ENCODE assay signal across 12 cellular contexts in genomic region chr1:101043776-101044175, GRCh38. TPM values are rescaled to one million over a fixed set of nuclear protein-coding genes. Genes with fewer than 3 reads are reported as not detected.
DNase-seq lines count a peak whose midpoint lies in the region; ATAC-seq and TF ChIP-seq lines count a peak whose summit lies in the region.
"Had no signal": no experiment of that assay in that cellular context is flagged by ENCODE, and none has a peak within 500 bp of the region (broad histone marks: within the 10 kb centered on the region; RNA-seq: fewer than 3 reads in every experiment).

No MANE protein-coding gene starts in this region.

- H3K4me3 ChIP-seq in BE2C (ENCODE audit: low read depth, low read length) = no peak overlapping the region
- no peak overlapping the region for H3K4me3 ChIP-seq in cardiac fibroblast (replicated peaks in 1 of 2; ENCODE audit: low read depth in 2 of 2, low read length in 2 of 2)
- H3K4me3 ChIP-seq: upper lobe of left lung had no signal

- DNase-seq in BE2C (no peak), HK-2 (ENCODE audit: unreplicated experiment) (peak; percentile 12), cardiac fibroblast (ENCODE audit: low read depth in 2 of 2) (peak; percentile 42 to 57), iris pigment epithelial cell (ENCODE audit: low read depth) (peak; percentile 72), 8988T (no peak), GM10248 (ENCODE audit: extremely low spot score) (no peak), DMS153 treated with DMSO at 0.1 percent for 48 hours (lab: John Stamatoyannopoulos, UW; ENCODE audit: unreplicated experiment) (no peak)
- DNase-seq: glutamatergic neuron, NCI-H510A, retina, upper lobe of left lung had no signal

- CTCF ChIA-PET in GM10248 (lab: Yijun Ruan, JAX) = interaction anchor here (0.6 to 1.0 kb wide), 2 partner anchors 13 to 245 kb away, joined by 3 to 4 read pairs; no protein-coding TSS in a partner anchor

- no peak for ATAC-seq in HG03354 (IDR thresholded peaks at IDR 0.05; ENCODE audit: poor library complexity, severe bottlenecking, unreplicated experiment)

- peak; percentile 21 for TF ChIP-seq CTCF in BE2C (IDR thresholded peaks at IDR 0.05; ENCODE audit: low read depth, low read length)
- peak; percentile 22 for TF ChIP-seq CTCF in cardiac fibroblast (IDR thresholded peaks at IDR 0.05; ENCODE audit: low read depth, low read length)
- TF ChIP-seq CTCF in GM10248 (IDR thresholded peaks at IDR 0.05; ENCODE audit: control extremely low read depth, extremely low read depth, low read depth, missing control alignments) = no peak

- H3K27me3 ChIP-seq in BE2C = no peaks in the 10 kb centered on the region
- H3K27me3 ChIP-seq: upper lobe of left lung had no signal

- POLR2A ChIA-PET in GM10248 (lab: Yijun Ruan, JAX) = no interaction called here

- H3K4me1 ChIP-seq in BE2C = no peaks in the 10 kb centered on the region
- H3K4me1 ChIP-seq: upper lobe of left lung had no signal

- H3K9me3 ChIP-seq in BE2C = no peaks in the 10 kb centered on the region

- H3K36me3 ChIP-seq in BE2C = peaks cover 13% of the 10 kb centered on the region

RNA-seq across cellular contexts. Expression of gene DPH5, which starts 18.2 kb away (rescaled TPM):
- 35.1 TPM for polyA plus RNA-seq in BE2C (2012; ENCODE audit: insufficient read depth, insufficient read length, low read depth)

Comparison
In these comparisons a context has a peak if more than half of its experiments do, and no peak if none do; other contexts are left out.
1. DNase-seq: peak in HK-2 (single experiment), cardiac fibroblast (2 of 2) and iris pigment epithelial cell (single experiment); none in BE2C (single experiment), 8988T (single experiment), GM10248 (single experiment) and DMS153 treated with DMSO at 0.1 percent for 48 hours (single experiment).